In genomic region chr10:102159051-102159597, GRCh38 we compare ENCODE assay signal across 24 cellular contexts. TPM values are rescaled to one million over a fixed set of nuclear protein-coding genes. Genes with fewer than 3 reads are reported as not detected.
DNase-seq lines count a peak whose midpoint lies in the region; ATAC-seq, FAIRE-seq and TF ChIP-seq lines count a peak whose summit lies in the region.
"Had no signal": no experiment of that assay in that cellular context is flagged by ENCODE, and none has a peak within 500 bp of the region (broad histone marks: within the 10 kb centered on the region; RNA-seq: fewer than 3 reads in every experiment).

No MANE protein-coding gene starts in this region.

- intact Hi-C loops in posterior vena cava (cut with DNase I): no loop called here

- H3K4me1 Mint-ChIP-seq in activated CD8-positive, alpha-beta memory T cell treated with anti-CD3 and anti-CD28 coated beads, Interleukin-2, amount 10 ng/mL, durations not matched to agents 7 days and 5 days: peaks cover 29% of the 10 kb centered on the region
- peaks cover 21% of the 10 kb centered on the region for H3K4me1 Mint-ChIP-seq in astrocyte (ENCODE audit: low read depth, unreplicated experiment)
- peaks cover 27% of the 10 kb centered on the region for H3K4me1 Mint-ChIP-seq in nephron progenitor cell

- no peaks in the 10 kb centered on the region for H3K27me3 ChIP-seq in astrocyte (ENCODE audit: insufficient read depth, low read length)
- no peaks in the 10 kb centered on the region for H3K27me3 ChIP-seq in tibial nerve
- H3K27me3 ChIP-seq: esophagus muscularis mucosa, testis had no signal

- TF ChIP-seq EP300 in tibial nerve (IDR thresholded peaks at IDR 0.05): no peak

- H2AFZ ChIP-seq in astrocyte (ENCODE audit: low read depth, low read length): no peak overlapping the region
- H2AFZ ChIP-seq: GM23338 had no signal

- no peak for DNase-seq in activated CD8-positive, alpha-beta memory T cell treated with anti-CD3 and anti-CD28 coated beads, Interleukin-2, amount 10 ng/mL, durations not matched to agents 7 days and 5 days
- no peak for DNase-seq in activated CD8-positive, alpha-beta memory T cell treated with anti-CD3 and anti-CD28 coated beads, Interleukin-2, amount 50 U/mL, for 4 hours
- DNase-seq in HT1080 (ENCODE audit: low read depth) (peak; percentile 29), astrocyte (ENCODE audit: low read depth) (peak; percentile 17), posterior vena cava (ENCODE audit: low spot score) (peak; percentile 18), tibial nerve (ENCODE audit: low spot score in 2 of 2) (no peak), nephron progenitor cell (no peak)
- DNase-seq: activated effector memory CD4-positive, alpha-beta T cell treated with anti-CD3 and anti-CD28 coated beads, Interleukin-2, amount 50 U/mL, for 16 hours; cerebellar nuclear complex; effector CD4-positive, alpha-beta T cell; NCI-H1092; NCI-H1930; NCI-H2227 treated with DMSO at 0.1 percent for 48 hours; NCI-H774; PC-3; right cardiac atrium; stimulated activated CD4-positive, alpha-beta T cell treated with anti-CD3 and anti-CD28 coated beads, Interleukin-15, amount 100 ng/mL, for 24 hours; testis had no signal

- WGBS in tibial nerve, 2 donors: 89 to 93% methylated on average over 5 of the region's 5 CpGs

- TF ChIP-seq POLR2A in tibial nerve (IDR thresholded peaks at IDR 0.05): no peak

- no peak overlapping the region for H3K27ac ChIP-seq in astrocyte (ENCODE audit: low read depth, low read length)
- H3K27ac ChIP-seq in tibial nerve: no peak overlapping the region
- H3K27ac ChIP-seq: esophagus muscularis mucosa, testis had no signal

- ATAC-seq in activated CD8-positive, alpha-beta memory T cell treated with anti-CD3 and anti-CD28 coated beads, Interleukin-2, amount 10 ng/mL, durations not matched to agents 7 days and 5 days: no peak
- ATAC-seq in HG02623 (IDR thresholded peaks at IDR 0.05; ENCODE audit: unreplicated experiment): no peak
- ATAC-seq: activated CD4-positive, CD25-positive, alpha-beta regulatory T cell treated with anti-CD3 and anti-CD28 coated beads, Interleukin-2, amount 50 U/mL, for 24 hours; GM23338; PC-3; right cardiac atrium had no signal

- no peaks in the 10 kb centered on the region for H3K9me3 Mint-ChIP-seq in activated CD8-positive, alpha-beta memory T cell treated with anti-CD3 and anti-CD28 coated beads, Interleukin-2, amount 10 ng/mL, durations not matched to agents 7 days and 5 days (ENCODE audit: low read depth)
- no peaks in the 10 kb centered on the region for H3K9me3 Mint-ChIP-seq in astrocyte (ENCODE audit: unreplicated experiment)
- no peaks in the 10 kb centered on the region for H3K9me3 Mint-ChIP-seq in nephron progenitor cell
- H3K9me3 Mint-ChIP-seq: GM23338; T-helper 2 cell treated with Interferon-gamma antibody and Interleukin-4, amounts not matched to agents 5 μg/mL and 100 μg/mL, for 36 hours had no signal

- CTCF ChIA-PET in activated CD8-positive, alpha-beta memory T cell treated with anti-CD3 and anti-CD28 coated beads, Interleukin-2, amount 10 ng/mL, durations not matched to agents 7 days and 5 days (lab: Charles Lee): interaction anchor here (0.6 to 5.7 kb wide), 5 partner anchors 10 to 193 kb away, joined by 3 to 40 read pairs (median 9); partner anchors contain the start of gene PPRC1

- no peaks in the 10 kb centered on the region for H3K9me3 ChIP-seq in astrocyte (ENCODE audit: insufficient read depth, low read depth, low read length)
- no peaks in the 10 kb centered on the region for H3K9me3 ChIP-seq in tibial nerve
- H3K9me3 ChIP-seq: esophagus muscularis mucosa, testis had no signal

- H3K4me2 ChIP-seq in astrocyte (ENCODE audit: low read length): no peak overlapping the region
- H3K4me2 ChIP-seq: GM23338 had no signal

- H3K27ac Mint-ChIP-seq in activated CD8-positive, alpha-beta memory T cell treated with anti-CD3 and anti-CD28 coated beads, Interleukin-2, amount 10 ng/mL, durations not matched to agents 7 days and 5 days: peak overlapping the region; percentile 62
- H3K27ac Mint-ChIP-seq in astrocyte (ENCODE audit: unreplicated experiment) (peak overlapping the region; percentile 91), nephron progenitor cell (no peak overlapping the region)
- H3K27ac Mint-ChIP-seq: GM23338; T-helper 2 cell treated with Interferon-gamma antibody and Interleukin-4, amounts not matched to agents 5 μg/mL and 100 μg/mL, for 36 hours had no signal

- no peak for FAIRE-seq in astrocyte (lab: Jason Lieb, UNC)
- FAIRE-seq: G401.6 had no signal

- H3K36me3 ChIP-seq in astrocyte (ENCODE audit: insufficient read depth, low read length): peaks cover 70% of the 10 kb centered on the region
- peaks cover 7 to 94% (median 30%) of the 10 kb centered on the region in 3 donors for H3K36me3 ChIP-seq in tibial nerve

- H3K4me3 ChIP-seq in astrocyte (ENCODE audit: insufficient read depth, low read depth, low read length): no peak overlapping the region
- no peak overlapping the region for H3K4me3 ChIP-seq in tibial nerve
- H3K4me3 ChIP-seq: esophagus muscularis mucosa, GM23338, testis had no signal

- H3K4me3 Mint-ChIP-seq in activated CD8-positive, alpha-beta memory T cell treated with anti-CD3 and anti-CD28 coated beads, Interleukin-2, amount 10 ng/mL, durations not matched to agents 7 days and 5 days: no peak overlapping the region
- peak overlapping the region; percentile 72 for H3K4me3 Mint-ChIP-seq in astrocyte (ENCODE audit: unreplicated experiment)
- no peak overlapping the region for H3K4me3 Mint-ChIP-seq in nephron progenitor cell
- H3K4me3 Mint-ChIP-seq: GM23338; T-helper 2 cell treated with Interferon-gamma antibody and Interleukin-4, amounts not matched to agents 5 μg/mL and 100 μg/mL, for 36 hours had no signal

- no peak for TF ChIP-seq CTCF in astrocyte (IDR thresholded peaks at IDR 0.05; ENCODE audit: insufficient read depth, low read depth, low read length)
- no peak for TF ChIP-seq CTCF in tibial nerve (IDR thresholded peaks at IDR 0.05)
- TF ChIP-seq CTCF in nephron progenitor cell (IDR thresholded peaks at IDR 0.05): no peak

- peaks cover 93% of the 10 kb centered on the region for H4K20me1 ChIP-seq in astrocyte (ENCODE audit: insufficient read depth, low read length)

- H3K4me1 ChIP-seq in astrocyte (ENCODE audit: insufficient read depth, low read length) (peaks cover 4% of the 10 kb centered on the region), tibial nerve (peaks cover 0 to 6% (median 1%) of the 10 kb centered on the region in 4 donors)
- H3K4me1 ChIP-seq: testis had no signal

- H3K27me3 Mint-ChIP-seq in activated CD8-positive, alpha-beta memory T cell treated with anti-CD3 and anti-CD28 coated beads, Interleukin-2, amount 10 ng/mL, durations not matched to agents 7 days and 5 days: no peaks in the 10 kb centered on the region
- H3K27me3 Mint-ChIP-seq in astrocyte (ENCODE audit: low read depth, unreplicated experiment): no peaks in the 10 kb centered on the region
- H3K27me3 Mint-ChIP-seq in nephron progenitor cell (ENCODE audit: low read depth, poor library complexity): peaks cover 5% of the 10 kb centered on the region

- H3K9ac ChIP-seq in astrocyte (ENCODE audit: low read length): no peak overlapping the region

- peaks cover 60% of the 10 kb centered on the region for H3K36me3 Mint-ChIP-seq in activated CD8-positive, alpha-beta memory T cell treated with anti-CD3 and anti-CD28 coated beads, Interleukin-2, amount 10 ng/mL, durations not matched to agents 7 days and 5 days
- H3K36me3 Mint-ChIP-seq in astrocyte (ENCODE audit: low read depth, unreplicated experiment): peaks cover 48% of the 10 kb centered on the region
- peaks cover 72% of the 10 kb centered on the region for H3K36me3 Mint-ChIP-seq in nephron progenitor cell (ENCODE audit: low read depth)

- H3K79me2 ChIP-seq in astrocyte (ENCODE audit: insufficient read depth, low read length): peaks cover 45% of the 10 kb centered on the region

RNA-seq across cellular contexts. Expression of gene NOLC1, which starts 6.9 kb away (rescaled TPM):
- total RNA-seq in activated CD8-positive, alpha-beta memory T cell treated with anti-CD3 and anti-CD28 coated beads, Interleukin-2, amount 10 ng/mL, durations not matched to agents 7 days and 5 days: 100 to 1,000 TPM; 107 to 149 TPM
- total RNA-seq in HT1080 (2014; rRNA removed; shearing (Covaris generic)): 95.2 and 119 TPM in 2 replicates
- polyA plus RNA-seq in HT1080 (2015; cell fraction: cytosol; rRNA removed): 126 and 135 TPM in 2 replicates
- polyA plus RNA-seq in HT1080 (2015; cell fraction: nucleus; rRNA removed): 181 and 188 TPM in 2 replicates
- total RNA-seq in astrocyte: 84.1 and 92.9 TPM in 2 replicates
- total RNA-seq in posterior vena cava: 10 to 100 TPM; 32.6 to 38.6 TPM
- total RNA-seq in tibial nerve: 10 to 100 TPM; 31.2 to 58.2 (median 51.4) TPM

RNA-seq across cellular contexts. Expression of gene PPRC1, which starts 26.3 kb away (rescaled TPM):
- total RNA-seq in activated CD8-positive, alpha-beta memory T cell treated with anti-CD3 and anti-CD28 coated beads, Interleukin-2, amount 10 ng/mL, durations not matched to agents 7 days and 5 days: 10 to 100 TPM; 57.9 to 79.0 TPM
- total RNA-seq in HT1080 (2014; rRNA removed; shearing (Covaris generic)): 31.8 and 38.3 TPM in 2 replicates
- 33.6 and 36.0 TPM in 2 replicates for polyA plus RNA-seq in HT1080 (2015; cell fraction: cytosol; rRNA removed)
- polyA plus RNA-seq in HT1080 (2015; cell fraction: nucleus; rRNA removed): 70.6 and 75.1 TPM in 2 replicates
- 54.1 and 56.9 TPM in 2 replicates for total RNA-seq in astrocyte
- total RNA-seq in posterior vena cava: 10 to 100 TPM; 21.7 to 32.8 TPM
- 10 to 100 TPM; 10.1 to 26.4 (median 18.7) TPM for total RNA-seq in tibial nerve

RNA-seq across cellular contexts. Expression of gene LDB1, which starts 39.0 kb away (rescaled TPM):
- 10 to 100 TPM; 83.5 to 84.3 TPM for total RNA-seq in activated CD8-positive, alpha-beta memory T cell treated with anti-CD3 and anti-CD28 coated beads, Interleukin-2, amount 10 ng/mL, durations not matched to agents 7 days and 5 days
- total RNA-seq in HT1080 (2014; rRNA removed; shearing (Covaris generic)): 32.2 and 34.4 TPM in 2 replicates
- polyA plus RNA-seq in HT1080 (2015; cell fraction: cytosol; rRNA removed): 19.2 and 19.3 TPM in 2 replicates
- 43.7 and 51.0 TPM in 2 replicates for polyA plus RNA-seq in HT1080 (2015; cell fraction: nucleus; rRNA removed)
- total RNA-seq in astrocyte (126 and 134 TPM in 2 replicates), posterior vena cava (10 to 100 TPM; 28.9 to 32.7 TPM), tibial nerve (10 to 100 TPM; 37.0 to 50.7 (median 45.8) TPM)

Comparison
In these comparisons a context has a peak if more than half of its experiments do, and no peak if none do; other contexts are left out.
1. DNase-seq: peak in HT1080 (single experiment), astrocyte (single experiment) and posterior vena cava (single experiment); none in activated CD8-positive, alpha-beta memory T cell treated with anti-CD3 and anti-CD28 coated beads, Interleukin-2, amount 10 ng/mL, durations not matched to agents 7 days and 5 days (single experiment), activated CD8-positive, alpha-beta memory T cell treated with anti-CD3 and anti-CD28 coated beads, Interleukin-2, amount 50 U/mL, for 4 hours (single experiment), tibial nerve (0 of 2) and nephron progenitor cell (single experiment).